Comparison of ENCODE assay signal across 9 cellular contexts in genomic region chr2:159118859-159119510, GRCh38.
A peak's percentile ranks its signal among the peaks of the same experiment; 100 is the strongest.
DNase-seq lines count a peak whose midpoint lies in the region; ATAC-seq and TF ChIP-seq lines count a peak whose summit lies in the region.
"Had no signal": no experiment of that assay in that cellular context is flagged by ENCODE, and none has a peak within 500 bp of the region (broad histone marks: within the 10 kb centered on the region; RNA-seq: fewer than 3 reads in every experiment).

No MANE protein-coding gene starts in this region.

- H2AFZ ChIP-seq in KMS-11 (ENCODE audit: low read depth) (peak overlapping the region; percentile 33), osteoblast (ENCODE audit: low read length) (no peak overlapping the region), smooth muscle cell (ENCODE audit: low read depth) (no peak overlapping the region)

- H3K9me3 ChIP-seq in osteoblast (ENCODE audit: low read depth, low read length), result no peaks in the 10 kb centered on the region
- H3K9me3 ChIP-seq in smooth muscle cell (replicated peaks; ENCODE audit: low read depth), result no peaks in the 10 kb centered on the region

- H3K36me3 ChIP-seq in KMS-11 (ENCODE audit: insufficient read depth) (no peaks in the 10 kb centered on the region), osteoblast (ENCODE audit: insufficient read depth, low read length) (no peaks in the 10 kb centered on the region), smooth muscle cell (ENCODE audit: low read depth) (no peaks in the 10 kb centered on the region)

- H3F3A ChIP-seq in smooth muscle cell (ENCODE audit: low read depth), result no peaks in the 10 kb centered on the region

- H3K79me2 ChIP-seq in KMS-11 (ENCODE audit: insufficient read depth, low read depth) (peaks cover 26% of the 10 kb centered on the region), osteoblast (ENCODE audit: insufficient read depth, low read length) (peaks cover 8% of the 10 kb centered on the region), smooth muscle cell (ENCODE audit: low read depth) (peaks cover 25% of the 10 kb centered on the region)

- WGBS in smooth muscle cell (ENCODE audit: low lambda C conversion rate), result 88% methylated on average over 2 of the region's 2 CpGs

- H3K9ac ChIP-seq in KMS-11 (peak overlapping the region; percentile 67), smooth muscle cell (ENCODE audit: low read depth) (no peak overlapping the region)

- H3K27ac ChIP-seq in KMS-11 (peak overlapping the region; percentile 86), osteoblast (ENCODE audit: low read depth, low read length) (no peak overlapping the region), smooth muscle cell (ENCODE audit: low read depth) (no peak overlapping the region)

- TF ChIP-seq CTCF in KMS-11 (conservative IDR thresholded peaks at IDR 0.05; ENCODE audit: low read depth, low read length), result peak; percentile 50
- peak; percentile 5 for TF ChIP-seq CTCF in osteoblast (IDR thresholded peaks at IDR 0.05; ENCODE audit: extremely low read depth, low read depth, low read length)
- no peak for TF ChIP-seq CTCF in smooth muscle cell (IDR thresholded peaks at IDR 0.05; ENCODE audit: borderline replicate concordance, insufficient read depth, poor library complexity, severe bottlenecking)

- H3K27me3 ChIP-seq in KMS-11 (ENCODE audit: insufficient read depth, low read depth) (no peaks in the 10 kb centered on the region), osteoblast (ENCODE audit: insufficient read depth, low read length) (no peaks in the 10 kb centered on the region), smooth muscle cell (ENCODE audit: low read depth) (no peaks in the 10 kb centered on the region)

- H3K4me2 ChIP-seq in KMS-11, result peak overlapping the region; percentile 64
- no peak overlapping the region for H3K4me2 ChIP-seq in osteoblast (ENCODE audit: insufficient read depth, low read length)
- no peak overlapping the region for H3K4me2 ChIP-seq in smooth muscle cell

- peak; percentile 69 for DNase-seq in dermis blood vessel endothelial cell
- DNase-seq in osteoblast (ENCODE audit: insufficient read length, low spot score, missing footprints), result no peak
- DNase-seq in smooth muscle cell (lab: John Stamatoyannopoulos, UW; ENCODE audit: unreplicated experiment), result no peak
- DNase-seq in NCI-H2227 treated with DMSO at 0.1 percent for 48 hours (lab: John Stamatoyannopoulos, UW), result no peak
- DNase-seq in CD1c-positive myeloid dendritic cell (ENCODE audit: extremely low spot score), result no peak
- no peak for DNase-seq in foreskin melanocyte
- DNase-seq: cortex of kidney had no signal

- H3K4me3 ChIP-seq in KMS-11 (IDR thresholded peaks at IDR 0.05; ENCODE audit: insufficient read depth, low read depth, low read length), result no peak overlapping the region
- no peak overlapping the region for H3K4me3 ChIP-seq in osteoblast (ENCODE audit: insufficient read depth, low read length)
- no peak overlapping the region for H3K4me3 ChIP-seq in smooth muscle cell

- no peaks in the 10 kb centered on the region for H4K20me1 ChIP-seq in KMS-11 (ENCODE audit: insufficient read depth)
- no peaks in the 10 kb centered on the region for H4K20me1 ChIP-seq in osteoblast (ENCODE audit: insufficient read depth, low read length)
- no peaks in the 10 kb centered on the region for H4K20me1 ChIP-seq in smooth muscle cell (ENCODE audit: low read depth)

- H3K4me1 ChIP-seq in KMS-11 (ENCODE audit: low read depth, poor library complexity, severe bottlenecking), result peaks cover 56% of the 10 kb centered on the region
- H3K4me1 ChIP-seq in osteoblast (ENCODE audit: insufficient read depth, low read length), result peaks cover 11% of the 10 kb centered on the region
- H3K4me1 ChIP-seq in smooth muscle cell (ENCODE audit: low read depth), result no peaks in the 10 kb centered on the region

- ATAC-seq in GM19467 (IDR thresholded peaks at IDR 0.05; ENCODE audit: unreplicated experiment), result peak; percentile 8
